In genomic region chr2:105236060-105236424, GRCh38 we compare ENCODE assay signal across 2 cellular contexts.
TF ChIP-seq lines count a peak whose summit lies in the region.

No MANE protein-coding gene starts in this region.

TF ChIP-seq in HCT116, 20 proteins besides CTCF, POLR2A, EP300 and RAD21:
- no peak for TF ChIP-seq SIN3A (IDR thresholded peaks at IDR 0.05; ENCODE audit: low read depth)
- TF ChIP-seq TCF7L2 (IDR thresholded peaks at IDR 0.05; ENCODE audit: borderline replicate concordance, extremely low read depth, insufficient read depth, insufficient read length) = no peak
- TF ChIP-seq EGR1 (IDR thresholded peaks at IDR 0.05; ENCODE audit: low read depth) = no peak
- TF ChIP-seq ATF3 (IDR thresholded peaks at IDR 0.05) = no peak
- TF ChIP-seq ZFX (IDR thresholded peaks at IDR 0.05) = no peak
- no peak for TF ChIP-seq REST (IDR thresholded peaks at IDR 0.05; ENCODE audit: low read depth)
- TF ChIP-seq ELF1 (IDR thresholded peaks at IDR 0.05; ENCODE audit: borderline replicate concordance, low read depth) = no peak
- no peak for TF ChIP-seq POLR2AphosphoS5 (IDR thresholded peaks at IDR 0.05; ENCODE audit: low read depth, low read length)
- TF ChIP-seq MAX (IDR thresholded peaks at IDR 0.05) = no peak
- no peak for TF ChIP-seq EZH2 (IDR thresholded peaks at IDR 0.05)
- no peak for TF ChIP-seq CEBPB (IDR thresholded peaks at IDR 0.05; ENCODE audit: low read depth)
- no peak for TF ChIP-seq YY1 (IDR thresholded peaks at IDR 0.05; ENCODE audit: extremely low read depth, insufficient replicate concordance, low read depth, low read length)
- no peak for TF ChIP-seq SRF (IDR thresholded peaks at IDR 0.05; ENCODE audit: low read depth)
- no peak for TF ChIP-seq FOSL1 (IDR thresholded peaks at IDR 0.05; ENCODE audit: low read depth)
- no peak for TF ChIP-seq ZNF274 (IDR thresholded peaks at IDR 0.05; ENCODE audit: low read depth, low read length)

TF ChIP-seq in K562, 482 proteins besides CTCF, POLR2A, EP300 and RAD21:
- TF ChIP-seq ZNF436 (CRISPR knock-in tag; IDR thresholded peaks at IDR 0.05) (no peak), ZFP91 (CRISPR knock-in tag; IDR thresholded peaks at IDR 0.05) (no peak), ZBTB40 (IDR thresholded peaks at IDR 0.05) (peak; percentile 75), ZBTB40 (CRISPR knock-in tag; IDR thresholded peaks at IDR 0.05) (no peak), CREBBP (IDR thresholded peaks at IDR 0.05; ENCODE audit: low read depth, low read length) (no peak)
